In genomic region chr21:25607812-25608737, GRCh38 we compare ENCODE assay signal across 8 cellular contexts. TPM values are rescaled to one million over a fixed set of nuclear protein-coding genes. Genes with fewer than 3 reads are reported as not detected.
DNase-seq lines count a peak whose midpoint lies in the region; ATAC-seq, FAIRE-seq and TF ChIP-seq lines count a peak whose summit lies in the region.

No MANE protein-coding gene starts in this region.

- H3K27ac ChIP-seq in angular gyrus (ENCODE audit: low read depth, low read length), result peak overlapping the region; percentile 9
- peak overlapping the region; percentile 76 for H3K27ac ChIP-seq in right cardiac atrium (ENCODE audit: low read length)
- peak overlapping the region; percentile 87 for H3K27ac ChIP-seq in psoas muscle

- ATAC-seq in HG02763 (IDR thresholded peaks at IDR 0.05; ENCODE audit: unreplicated experiment) (peak; percentile 81), T-helper 17 cell (peak; percentile 80), right cardiac atrium (peak; percentile 94 to 95), psoas muscle (peak; percentile 91 to 94 (median 92))

- no peaks in the 10 kb centered on the region for H3K27me3 Mint-ChIP-seq in T-helper 17 cell

- no peaks in the 10 kb centered on the region for H3K9me3 ChIP-seq in T-helper 17 cell (ENCODE audit: control insufficient read depth, low read length, poor library complexity, severe bottlenecking)
- H3K9me3 ChIP-seq in right cardiac atrium (ENCODE audit: control insufficient read depth, low read length), result no peaks in the 10 kb centered on the region
- no peaks in the 10 kb centered on the region for H3K9me3 ChIP-seq in psoas muscle

- H3K4me3 ChIP-seq in right cardiac atrium (ENCODE audit: low read length) (peak overlapping the region; percentile 65), psoas muscle (peak overlapping the region; percentile 75)

- peak; percentile 83 for DNase-seq in NCI-H1105 treated with DMSO at 0.1 percent for 48 hours (lab: John Stamatoyannopoulos, UW)
- peak; percentile 49 to 64 (median 59) for DNase-seq in T-helper 17 cell
- peak; percentile 77 to 93 (median 89) for DNase-seq in right cardiac atrium
- DNase-seq in psoas muscle, result peak; percentile 75 to 88
- DNase-seq in urothelium cell line (ENCODE audit: low spot score), result peak; percentile 78

- peaks cover 3% of the 10 kb centered on the region for H3K36me3 Mint-ChIP-seq in T-helper 17 cell (ENCODE audit: low read depth)

- H3K4me3 Mint-ChIP-seq in T-helper 17 cell, result peak overlapping the region; percentile 100

- H3K36me3 ChIP-seq in psoas muscle (ENCODE audit: insufficient read depth in 1 of 2, low read depth in 1 of 2), result peaks cover 3 to 26% of the 10 kb centered on the region in 2 donors

- WGBS in right cardiac atrium, result 4% methylated on average over 32 of the region's 32 CpGs
- WGBS in psoas muscle, 3 donors, result 3 to 6% (median 5%) methylated on average over 30 to 32 of the region's 32 CpGs

- H3K27me3 ChIP-seq in right cardiac atrium (ENCODE audit: control insufficient read depth, insufficient read depth), result no peaks in the 10 kb centered on the region
- no peaks in the 10 kb centered on the region for H3K27me3 ChIP-seq in psoas muscle (ENCODE audit: insufficient read depth in 3 of 3, low read length in 2 of 3)

- intact Hi-C loops in right cardiac atrium (cut with DNase I) (loop anchor here (2.0 to 10.0 kb wide), 5 partner anchors 31 to 127 kb away; partner anchors contain the start of genes ATP5PF (in 1 of the 4), GABPA (in 1 of the 4) and JAM2 (in 1 of the 4)), psoas muscle (cut with DNase I) (loop anchor here (1.0 to 5.0 kb wide), 4 partner anchors 28 to 1109 kb away; partner anchors contain the start of genes ATP5PF (in 1 of the 2) and GABPA (in 1 of the 2))

- H3K4me1 Mint-ChIP-seq in T-helper 17 cell, result peaks cover 27% of the 10 kb centered on the region

- H3K4me1 ChIP-seq in right cardiac atrium (ENCODE audit: control insufficient read depth, insufficient read depth, low read length) (no peaks in the 10 kb centered on the region), psoas muscle (peaks cover 22% of the 10 kb centered on the region)

- H3K27ac Mint-ChIP-seq in T-helper 17 cell, result peak overlapping the region; percentile 99

- no peak for FAIRE-seq in urothelium cell line (lab: Jason Lieb, UNC)

- TF ChIP-seq CTCF in GM12874 (IDR thresholded peaks at IDR 0.05; ENCODE audit: insufficient read depth, low read depth, low read length) (peak; percentile 79), psoas muscle (IDR thresholded peaks at IDR 0.05) (peak; percentile 90)

RNA-seq across cellular contexts. Expression of gene MRPL39, which starts 0.8 kb away (rescaled TPM):
- total RNA-seq in T-helper 17 cell (1 to 10 TPM; 8.9 to 9.9 TPM), right cardiac atrium (10 to 100 TPM; 30.6 to 38.3 (median 34.5) TPM), psoas muscle (10 to 100 TPM; 40.5 to 44.5 (median 42.0) TPM)
- polyA plus RNA-seq in right cardiac atrium (68.9 TPM), psoas muscle (10 to 100 TPM; 49.5 to 75.0 (median 52.6) TPM)

RNA-seq across cellular contexts. Expression of gene JAM2, which starts 31.0 kb away (rescaled TPM):
- under 1 TPM in 1 of 2 donors, not detected in 1; 0.21 TPM for total RNA-seq in T-helper 17 cell
- 10 to 100 TPM; 26.2 to 49.5 (median 30.6) TPM for total RNA-seq in right cardiac atrium
- 27.0 TPM for polyA plus RNA-seq in right cardiac atrium
- total RNA-seq in psoas muscle, result 10 to 100 TPM in 1 of 4 donors, 1 to 10 TPM in 3; 4.4 to 17.1 (median 7.2) TPM
- polyA plus RNA-seq in psoas muscle, result 1 to 10 TPM; 3.6 to 4.7 (median 4.3) TPM

Comparison
In these comparisons a context has a peak if more than half of its experiments do, and no peak if none do; other contexts are left out.
1. Peak in every context shown above with its lines: DNase-seq, ATAC-seq, H3K4me3 ChIP-seq and H3K27ac ChIP-seq.
2. H3K27ac ChIP-seq: peak in every context shown above with its lines; median percentile 87 in psoas muscle; 76 in right cardiac atrium; 9 in angular gyrus.
3. RNA of gene JAM2, which starts 31.0 kb away (total RNA-seq): 26.2 to 49.5 TPM in right cardiac atrium and 4.4 to 17.1 TPM in psoas muscle; 0.21 TPM in T-helper 17 cell; every median in the first group is over 4 times any median in the second.